ENCODE assay signal across 25 cellular contexts in genomic region chr6:156961282-156961892, GRCh38.
DNase-seq lines count a peak whose midpoint lies in the region; ATAC-seq, FAIRE-seq and TF ChIP-seq lines count a peak whose summit lies in the region.
"Had no signal": no experiment of that assay in that cellular context is flagged by ENCODE, and none has a peak within 500 bp of the region (broad histone marks: within the 10 kb centered on the region; RNA-seq: fewer than 3 reads in every experiment).

No MANE protein-coding gene starts in this region.

- peaks cover 10% of the 10 kb centered on the region; the same call in 1 of the 2 replicates for H3K4me1 ChIP-seq in HEK293 (ENCODE audit: control insufficient read depth, insufficient read depth, low read length)

- no peaks in the 10 kb centered on the region for H3K9me3 ChIP-seq in HEK293 (ENCODE audit: control insufficient read depth, insufficient read depth, low read depth, low read length)
- H3K9me3 ChIP-seq: BE2C, HAP-1 had no signal

- H3K27me3 ChIP-seq in bronchial epithelial cell (ENCODE audit: control insufficient read depth, insufficient read depth, low read length): no peaks in the 10 kb centered on the region
- H3K27me3 ChIP-seq: BE2C; BLaER1 treated with 17β-estradiol and CSF1 and Interleukin-3, amounts not matched to agents 10 nM and 100 nM had no signal

- peak; percentile 23 for FAIRE-seq in bronchial epithelial cell (lab: Jason Lieb, UNC)
- FAIRE-seq: A204.1, GM12892, H54 had no signal

- H3K4me3 Mint-ChIP-seq in activated naive CD4-positive, alpha-beta T cell treated with anti-CD3 and anti-CD28 coated beads for 36 hours: no peak overlapping the region
- H3K4me3 Mint-ChIP-seq: CD14-positive monocyte; CD4-positive, alpha-beta T cell; CD8-positive, alpha-beta memory T cell had no signal

- H3K36me3 Mint-ChIP-seq in activated naive CD4-positive, alpha-beta T cell treated with anti-CD3 and anti-CD28 coated beads for 36 hours (ENCODE audit: low read depth): no peaks in the 10 kb centered on the region
- H3K36me3 Mint-ChIP-seq: CD8-positive, alpha-beta memory T cell had no signal

- TF ChIP-seq CTCF in HEK293 (tag by site-specific recombination; IDR thresholded peaks at IDR 0.05) (no peak), bronchial epithelial cell (IDR thresholded peaks at IDR 0.05; ENCODE audit: insufficient read depth, low read length, severe bottlenecking) (no peak)

- H3K27me3 Mint-ChIP-seq in activated naive CD4-positive, alpha-beta T cell treated with anti-CD3 and anti-CD28 coated beads for 36 hours (ENCODE audit: low read depth): no peaks in the 10 kb centered on the region
- H3K27me3 Mint-ChIP-seq: CD4-positive, alpha-beta T cell; CD8-positive, alpha-beta memory T cell had no signal

- CTCF ChIA-PET in HEK293 (lab: Yijun Ruan, JAX): interaction anchor here (0.6 kb wide), 1 partner anchor 196 kb away, joined by 4 read pairs; no protein-coding TSS in a partner anchor
- CTCF ChIA-PET in activated naive CD4-positive, alpha-beta T cell treated with anti-CD3 and anti-CD28 coated beads for 36 hours (lab: Charles Lee): no interaction called here

- H3K27ac ChIP-seq in HEK293 (ENCODE audit: extremely low read depth, low read depth, low read length) (no peak overlapping the region), caudate nucleus (ENCODE audit: low read depth, low read length) (no peak overlapping the region)
- H3K27ac ChIP-seq: 22Rv1; BLaER1 treated with 17β-estradiol and CSF1 and Interleukin-3, amounts not matched to agents 10 nM and 100 nM; GM23248 had no signal

- H3K36me3 ChIP-seq in HEK293 (ENCODE audit: control insufficient read depth in 2 of 2, insufficient read depth in 1 of 2, low read length in 2 of 2): no peaks in the 10 kb centered on the region
- H3K36me3 ChIP-seq in bronchial epithelial cell (ENCODE audit: control insufficient read depth, insufficient read depth, low read length): no peaks in the 10 kb centered on the region
- H3K36me3 ChIP-seq: BE2C, HAP-1 had no signal

- peak; percentile 18 for DNase-seq in Right ventricle myocardium superior
- no peak for DNase-seq in Right ventricle myocardium inferior (ENCODE audit: missing footprints)
- no peak for DNase-seq in bronchial epithelial cell (ENCODE audit: low read depth)
- peak; percentile 31 for DNase-seq in left kidney (ENCODE audit: low read depth, low spot score)
- DNase-seq in caudate nucleus (lab: John Stamatoyannopoulos, UW): no peak
- DNase-seq in activated naive CD4-positive, alpha-beta T cell treated with anti-CD3 and anti-CD28 coated beads for 36 hours: no peak
- DNase-seq: AML-193; BE2C; Calu3; CD4-positive, alpha-beta T cell; CD8-positive, alpha-beta memory T cell; COR-L47; DMS53; DMS79 treated with DMSO at 0.1 percent for 48 hours; GF-D8; GM23248 had no signal

- no peaks in the 10 kb centered on the region for H3K9me3 Mint-ChIP-seq in activated naive CD4-positive, alpha-beta T cell treated with anti-CD3 and anti-CD28 coated beads for 36 hours
- H3K9me3 Mint-ChIP-seq: CD4-positive, alpha-beta T cell; CD8-positive, alpha-beta memory T cell had no signal

- no peak overlapping the region for H3K27ac Mint-ChIP-seq in activated naive CD4-positive, alpha-beta T cell treated with anti-CD3 and anti-CD28 coated beads for 36 hours
- H3K27ac Mint-ChIP-seq: CD4-positive, alpha-beta T cell; CD8-positive, alpha-beta memory T cell had no signal

- H3K4me1 Mint-ChIP-seq in activated naive CD4-positive, alpha-beta T cell treated with anti-CD3 and anti-CD28 coated beads for 36 hours (ENCODE audit: low read depth): peaks cover 61% of the 10 kb centered on the region

- intact Hi-C loops in Right ventricle myocardium superior (cut with DNase I): no loop called here
- intact Hi-C loops in Right ventricle myocardium inferior (cut with DNase I): no loop called here
- intact Hi-C loops in activated naive CD4-positive, alpha-beta T cell treated with anti-CD3 and anti-CD28 coated beads for 36 hours (cut with micrococcal nuclease): loop anchor here (5.0 kb wide), 1 partner anchor 311 kb away; no protein-coding TSS in a partner anchor

- ATAC-seq in Right ventricle myocardium superior (ENCODE audit: poor library complexity) (no peak), Right ventricle myocardium inferior (no peak), HG02571 (IDR thresholded peaks at IDR 0.05; ENCODE audit: unreplicated experiment) (no peak)

- no peak overlapping the region for H3K4me3 ChIP-seq in HEK293 (ENCODE audit: low read depth, low read length)
- H3K4me3 ChIP-seq in bronchial epithelial cell (ENCODE audit: low read depth, low read length): no peak overlapping the region
- H3K4me3 ChIP-seq: BLaER1 treated with 17β-estradiol and CSF1 and Interleukin-3, amounts not matched to agents 10 nM and 100 nM; GM23248; HAP-1 had no signal

- POLR2A ChIA-PET in HEK293 (lab: Yijun Ruan, JAX): no interaction called here

TF ChIP-seq in HEK293, 187 proteins besides CTCF, POLR2A, EP300 and RAD21:
- TF ChIP-seq, protein P1, sequence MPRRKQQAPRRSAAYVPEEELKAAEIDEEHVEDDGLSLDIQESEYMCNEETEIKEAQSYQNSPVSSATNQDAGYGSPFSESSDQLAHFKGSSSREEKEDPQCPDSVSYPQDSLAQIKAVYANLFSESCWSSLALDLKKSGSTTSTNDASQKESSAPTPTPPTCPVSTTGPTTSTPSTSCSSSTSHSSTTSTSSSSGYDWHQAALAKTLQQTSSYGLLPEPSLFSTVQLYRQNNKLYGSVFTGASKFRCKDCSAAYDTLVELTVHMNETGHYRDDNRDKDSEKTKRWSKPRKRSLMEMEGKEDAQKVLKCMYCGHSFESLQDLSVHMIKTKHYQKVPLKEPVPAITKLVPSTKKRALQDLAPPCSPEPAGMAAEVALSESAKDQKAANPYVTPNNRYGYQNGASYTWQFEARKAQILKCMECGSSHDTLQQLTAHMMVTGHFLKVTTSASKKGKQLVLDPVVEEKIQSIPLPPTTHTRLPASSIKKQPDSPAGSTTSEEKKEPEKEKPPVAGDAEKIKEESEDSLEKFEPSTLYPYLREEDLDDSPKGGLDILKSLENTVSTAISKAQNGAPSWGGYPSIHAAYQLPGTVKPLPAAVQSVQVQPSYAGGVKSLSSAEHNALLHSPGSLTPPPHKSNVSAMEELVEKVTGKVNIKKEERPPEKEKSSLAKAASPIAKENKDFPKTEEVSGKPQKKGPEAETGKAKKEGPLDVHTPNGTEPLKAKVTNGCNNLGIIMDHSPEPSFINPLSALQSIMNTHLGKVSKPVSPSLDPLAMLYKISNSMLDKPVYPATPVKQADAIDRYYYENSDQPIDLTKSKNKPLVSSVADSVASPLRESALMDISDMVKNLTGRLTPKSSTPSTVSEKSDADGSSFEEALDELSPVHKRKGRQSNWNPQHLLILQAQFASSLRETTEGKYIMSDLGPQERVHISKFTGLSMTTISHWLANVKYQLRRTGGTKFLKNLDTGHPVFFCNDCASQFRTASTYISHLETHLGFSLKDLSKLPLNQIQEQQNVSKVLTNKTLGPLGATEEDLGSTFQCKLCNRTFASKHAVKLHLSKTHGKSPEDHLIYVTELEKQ (tag by site-specific recombination; IDR thresholded peaks at IDR 0.05; ENCODE audit: borderline replicate concordance): no peak
- TF ChIP-seq SCRT1 (tag by site-specific recombination; IDR thresholded peaks at IDR 0.05; ENCODE audit: borderline replicate concordance) (peak; percentile 87), ZNF311 (tag by site-specific recombination; IDR thresholded peaks at IDR 0.05; ENCODE audit: borderline replicate concordance) (no peak), SCRT2 (tag by site-specific recombination; IDR thresholded peaks at IDR 0.05) (peak; percentile 92)

Comparison
In these comparisons a context has a peak if more than half of its experiments do, and no peak if none do; other contexts are left out.
1. DNase-seq: peak in Right ventricle myocardium superior (single experiment) and left kidney (single experiment); none in Right ventricle myocardium inferior (single experiment), bronchial epithelial cell (single experiment), caudate nucleus (0 of 61) and activated naive CD4-positive, alpha-beta T cell treated with anti-CD3 and anti-CD28 coated beads for 36 hours (single experiment).